In genomic region chr2:171147081-171147480, GRCh38 we compare ENCODE assay signal across 20 cellular contexts. TPM values are rescaled to one million over a fixed set of nuclear protein-coding genes. Genes with fewer than 3 reads are reported as not detected.
A peak's percentile ranks its signal among the peaks of the same experiment; 100 is the strongest.
DNase-seq lines count a peak whose midpoint lies in the region; ATAC-seq, FAIRE-seq and TF ChIP-seq lines count a peak whose summit lies in the region.
"Had no signal": no experiment of that assay in that cellular context is flagged by ENCODE, and none has a peak within 500 bp of the region (broad histone marks: within the 10 kb centered on the region; RNA-seq: fewer than 3 reads in every experiment).

No MANE protein-coding gene starts in this region.

- H3K4me1 ChIP-seq in left ventricle myocardium inferior (peaks cover 27% of the 10 kb centered on the region), right atrium auricular region (peaks cover 0 to 22% of the 10 kb centered on the region in 2 donors), astrocyte (ENCODE audit: insufficient read depth, low read length) (no peaks in the 10 kb centered on the region)

- H3K4me3 Mint-ChIP-seq in astrocyte (ENCODE audit: unreplicated experiment), result no peak overlapping the region
- H3K4me3 Mint-ChIP-seq in stimulated activated naive B cell treated with anti-CD40 and anti-IgM and Interleukin-4, amounts not matched to agents 10 μg/mL and 1 μg/mL and 100 μg/mL, for 72 hours, result no peak overlapping the region
- H3K4me3 Mint-ChIP-seq: brain had no signal

- H3K4me1 Mint-ChIP-seq in astrocyte (ENCODE audit: low read depth, unreplicated experiment), result peaks cover 18% of the 10 kb centered on the region
- H3K4me1 Mint-ChIP-seq in stimulated activated naive B cell treated with anti-CD40 and anti-IgM and Interleukin-4, amounts not matched to agents 10 μg/mL and 1 μg/mL and 100 μg/mL, for 72 hours, result peaks cover 49 to 84% of the 10 kb centered on the region in 2 donors

- H3K4me3 ChIP-seq in left ventricle myocardium inferior (no peak overlapping the region), right atrium auricular region (no peak overlapping the region), astrocyte (ENCODE audit: insufficient read depth, low read depth, low read length) (no peak overlapping the region), brain microvascular endothelial cell (ENCODE audit: low read depth, low read length) (no peak overlapping the region)
- H3K4me3 ChIP-seq: lower lobe of right lung, stomach, vagina had no signal

- no peaks in the 10 kb centered on the region for H3K36me3 Mint-ChIP-seq in astrocyte (ENCODE audit: low read depth, unreplicated experiment)
- H3K36me3 Mint-ChIP-seq in stimulated activated naive B cell treated with anti-CD40 and anti-IgM and Interleukin-4, amounts not matched to agents 10 μg/mL and 1 μg/mL and 100 μg/mL, for 72 hours, result peaks cover 16 to 36% of the 10 kb centered on the region in 2 donors

- H3K9me3 ChIP-seq in left ventricle myocardium inferior (replicated peaks), result no peaks in the 10 kb centered on the region
- H3K9me3 ChIP-seq in right atrium auricular region, result no peaks in the 10 kb centered on the region
- no peaks in the 10 kb centered on the region for H3K9me3 ChIP-seq in astrocyte (ENCODE audit: insufficient read depth, low read depth, low read length)
- H3K9me3 ChIP-seq: lower lobe of right lung, stomach, vagina had no signal

- H3K27me3 ChIP-seq in left ventricle myocardium inferior (ENCODE audit: low read depth), result no peaks in the 10 kb centered on the region
- H3K27me3 ChIP-seq in right atrium auricular region, result no peaks in the 10 kb centered on the region
- no peaks in the 10 kb centered on the region for H3K27me3 ChIP-seq in astrocyte (ENCODE audit: insufficient read depth, low read length)
- H3K27me3 ChIP-seq in brain microvascular endothelial cell (replicated peaks), result no peaks in the 10 kb centered on the region
- H3K27me3 ChIP-seq: stomach, vagina had no signal

- no peak overlapping the region for H2AFZ ChIP-seq in astrocyte (ENCODE audit: low read depth, low read length)

- TF ChIP-seq CTCF in left ventricle myocardium inferior (IDR thresholded peaks at IDR 0.05; ENCODE audit: borderline replicate concordance), result no peak
- TF ChIP-seq CTCF in right atrium auricular region (IDR thresholded peaks at IDR 0.05), result no peak
- no peak for TF ChIP-seq CTCF in astrocyte (IDR thresholded peaks at IDR 0.05; ENCODE audit: insufficient read depth, low read depth, low read length)
- TF ChIP-seq CTCF in brain microvascular endothelial cell (IDR thresholded peaks at IDR 0.05; ENCODE audit: low read depth, low read length, missing control alignments), result no peak

- intact Hi-C loops in left ventricle myocardium inferior (cut with micrococcal nuclease), result no loop called here
- intact Hi-C loops in left colon (cut with DNase I, micrococcal nuclease), result loop anchor here in 1 of 2 donors (5.0 kb wide), 1 partner anchor 175 kb away; no protein-coding TSS in a partner anchor
- intact Hi-C loops in sciatic nerve (cut with DNase I), result no loop called here

- peak; percentile 30 for ATAC-seq in left colon
- ATAC-seq in stimulated activated naive B cell treated with anti-CD40 and anti-IgM and Interleukin-4, amounts not matched to agents 10 μg/mL and 1 μg/mL and 100 μg/mL, for 72 hours (replicated peaks), result no peak
- ATAC-seq in sciatic nerve, result no peak

- H3K27ac ChIP-seq in left ventricle myocardium inferior (replicated peaks) (peak overlapping the region; percentile 21), right atrium auricular region (no peak overlapping the region), astrocyte (ENCODE audit: low read depth, low read length) (no peak overlapping the region), brain microvascular endothelial cell (no peak overlapping the region)
- H3K27ac ChIP-seq: vagina, VCaP had no signal

- H3K27ac Mint-ChIP-seq in astrocyte (ENCODE audit: unreplicated experiment), result peak overlapping the region; percentile 41
- peak overlapping the region; percentile 45 for H3K27ac Mint-ChIP-seq in stimulated activated naive B cell treated with anti-CD40 and anti-IgM and Interleukin-4, amounts not matched to agents 10 μg/mL and 1 μg/mL and 100 μg/mL, for 72 hours

- H3K36me3 ChIP-seq in left ventricle myocardium inferior (no peaks in the 10 kb centered on the region), right atrium auricular region (no peaks in the 10 kb centered on the region), astrocyte (ENCODE audit: insufficient read depth, low read length) (no peaks in the 10 kb centered on the region), brain microvascular endothelial cell (replicated peaks) (no peaks in the 10 kb centered on the region)
- H3K36me3 ChIP-seq: lower lobe of right lung, stomach, vagina had no signal

- H3K79me2 ChIP-seq in astrocyte (ENCODE audit: insufficient read depth, low read length), result peaks cover 98% of the 10 kb centered on the region

- in situ Hi-C loops in brain microvascular endothelial cell (cut with HindIII; ENCODE audit: low pct_ligation_motif_present, low sequenced_read_pairs), result no loop called here

- no peak for DNase-seq in left ventricle myocardium inferior
- DNase-seq in right atrium auricular region (ENCODE audit: low spot score), result no peak
- DNase-seq in astrocyte (ENCODE audit: low read depth), result no peak
- no peak for DNase-seq in left colon
- DNase-seq in stimulated activated naive B cell treated with anti-CD40 and anti-IgM and Interleukin-4, amounts not matched to agents 10 μg/mL and 1 μg/mL and 100 μg/mL, for 72 hours, result no peak
- DNase-seq in brain microvascular endothelial cell, result no peak
- no peak for DNase-seq in mesenteric fat pad (ENCODE audit: low spot score)
- DNase-seq in sciatic nerve (ENCODE audit: low spot score), result no peak
- DNase-seq: activated effector memory CD4-positive, alpha-beta T cell treated with Interleukin-2 at 50 U/mL for 16 hours; effector CD4-positive, alpha-beta T cell; foreskin fibroblast; IMR-90; lower lobe of right lung; NCI-H1048; NCI-H774; stomach had no signal

- no peaks in the 10 kb centered on the region for H3K9me3 Mint-ChIP-seq in astrocyte (ENCODE audit: unreplicated experiment)
- H3K9me3 Mint-ChIP-seq in stimulated activated naive B cell treated with anti-CD40 and anti-IgM and Interleukin-4, amounts not matched to agents 10 μg/mL and 1 μg/mL and 100 μg/mL, for 72 hours, result peaks cover 0 to 5% of the 10 kb centered on the region in 2 donors

- peaks cover 92% of the 10 kb centered on the region for H4K20me1 ChIP-seq in astrocyte (ENCODE audit: insufficient read depth, low read length)

- FAIRE-seq in astrocyte (lab: Jason Lieb, UNC), result no peak
- FAIRE-seq: RCC 7860 had no signal

- H3K4me2 ChIP-seq in astrocyte (ENCODE audit: low read length), result no peak overlapping the region

- no peaks in the 10 kb centered on the region for H3K27me3 Mint-ChIP-seq in astrocyte (ENCODE audit: low read depth, unreplicated experiment)
- H3K27me3 Mint-ChIP-seq in stimulated activated naive B cell treated with anti-CD40 and anti-IgM and Interleukin-4, amounts not matched to agents 10 μg/mL and 1 μg/mL and 100 μg/mL, for 72 hours, result no peaks in the 10 kb centered on the region
- H3K27me3 Mint-ChIP-seq: brain had no signal

- no peak overlapping the region for H3K9ac ChIP-seq in astrocyte (ENCODE audit: low read length)

RNA-seq across cellular contexts. Expression of gene TLK1, which starts 13.6 kb away (rescaled TPM):
- total RNA-seq in left ventricle myocardium inferior (26.3 TPM), right atrium auricular region (10 to 100 TPM; 21.0 to 21.7 TPM), astrocyte (50.1 and 50.2 TPM in 2 replicates), left colon (100 to 1,000 TPM in 1 of 2 donors, 10 to 100 TPM in 1; 93.9 to 101 TPM), mesenteric fat pad (49.6 TPM), sciatic nerve (56.8 TPM)
